In genomic region chr11:128790200-128790599, GRCh38 we compare ENCODE assay signal across 11 cellular contexts.
A peak's percentile ranks its signal among the peaks of the same experiment; 100 is the strongest.
DNase-seq lines count a peak whose midpoint lies in the region; ATAC-seq and TF ChIP-seq lines count a peak whose summit lies in the region.
"Had no signal": no experiment of that assay in that cellular context is flagged by ENCODE, and none has a peak within 500 bp of the region (broad histone marks: within the 10 kb centered on the region; RNA-seq: fewer than 3 reads in every experiment).

No MANE protein-coding gene starts in this region.

- no peak for TF ChIP-seq POLR2A in heart left ventricle (IDR thresholded peaks at IDR 0.05)

- no peaks in the 10 kb centered on the region for H3K27me3 ChIP-seq in CD8-positive, alpha-beta T cell (ENCODE audit: insufficient read depth, low read length)
- no peaks in the 10 kb centered on the region for H3K27me3 ChIP-seq in heart left ventricle

- POLR2A ChIA-PET in CD8-positive, alpha-beta T cell (lab: Charles Lee) = no interaction called here
- POLR2A ChIA-PET in WTC11 (lab: Charles Lee) = interaction anchor here (0.7 kb wide), 1 partner anchor 38 kb away, joined by 3 read pairs; no protein-coding TSS in a partner anchor

- WGBS in heart left ventricle, 4 donors = 29 to 49% (median 35%) methylated on average over 11 of the region's 11 CpGs

- peak overlapping the region; percentile 52 for H3K27ac Mint-ChIP-seq in CD8-positive, alpha-beta T cell
- H3K27ac Mint-ChIP-seq in WTC11 = no peak overlapping the region
- H3K27ac Mint-ChIP-seq in activated naive CD4-positive, alpha-beta T cell treated with anti-CD3 and anti-CD28 coated beads for 36 hours = no peak overlapping the region
- H3K27ac Mint-ChIP-seq: T-cell had no signal

- no peak overlapping the region for H3K4me3 ChIP-seq in CD8-positive, alpha-beta T cell (ENCODE audit: low read depth, low read length)
- H3K4me3 ChIP-seq in heart left ventricle = no peak overlapping the region

- no peak overlapping the region for H3K27ac ChIP-seq in CD8-positive, alpha-beta T cell (ENCODE audit: low read depth, low read length)
- peak overlapping the region in 9 of 12 donors; percentile 14 to 66 (median 39) for H3K27ac ChIP-seq in heart left ventricle
- H3K27ac ChIP-seq: epithelial cell of prostate had no signal

- CTCF ChIA-PET in CD8-positive, alpha-beta T cell (lab: Charles Lee) = interaction anchor here (1.6 kb wide), 1 partner anchor 41 kb away, joined by 3 read pairs; no protein-coding TSS in a partner anchor
- CTCF ChIA-PET in WTC11 (lab: Charles Lee) = interaction anchor here (0.7 to 1.2 kb wide), 5 partner anchors 11 to 234 kb away, joined by 3 to 4 read pairs (median 3); no protein-coding TSS in a partner anchor
- CTCF ChIA-PET in activated naive CD4-positive, alpha-beta T cell treated with anti-CD3 and anti-CD28 coated beads for 36 hours (lab: Charles Lee) = interaction anchor here (1.2 kb wide), 1 partner anchor 40 kb away, joined by 4 read pairs; no protein-coding TSS in a partner anchor

- H3K27me3 Mint-ChIP-seq in CD8-positive, alpha-beta T cell (ENCODE audit: low read depth) = no peaks in the 10 kb centered on the region
- no peaks in the 10 kb centered on the region; the same call in none of the 2 replicates for H3K27me3 Mint-ChIP-seq in WTC11 (ENCODE audit: low read depth)
- H3K27me3 Mint-ChIP-seq in activated naive CD4-positive, alpha-beta T cell treated with anti-CD3 and anti-CD28 coated beads for 36 hours (ENCODE audit: low read depth) = no peaks in the 10 kb centered on the region
- H3K27me3 Mint-ChIP-seq: T-cell had no signal

- H3K36me3 ChIP-seq in CD8-positive, alpha-beta T cell (ENCODE audit: insufficient read depth, low read length) = peaks cover 26% of the 10 kb centered on the region
- peaks cover 0 to 94% (median 28%) of the 10 kb centered on the region in 9 donors for H3K36me3 ChIP-seq in heart left ventricle

- no peaks in the 10 kb centered on the region for H3K4me1 ChIP-seq in CD8-positive, alpha-beta T cell (ENCODE audit: insufficient read depth, low read length)
- H3K4me1 ChIP-seq in heart left ventricle = peaks cover 0 to 34% (median 12%) of the 10 kb centered on the region in 12 donors

- TF ChIP-seq CTCF in CD8-positive, alpha-beta T cell (IDR thresholded peaks at IDR 0.05) = no peak
- TF ChIP-seq CTCF in WTC11 (IDR thresholded peaks at IDR 0.05) = no peak
- no peak for TF ChIP-seq CTCF in heart left ventricle (IDR thresholded peaks at IDR 0.05)

- intact Hi-C loops in CD8-positive, alpha-beta T cell (cut with DNase I, micrococcal nuclease) = no loop called here
- intact Hi-C loops in heart left ventricle (cut with DNase I) = no loop called here
- intact Hi-C loops in activated naive CD4-positive, alpha-beta T cell treated with anti-CD3 and anti-CD28 coated beads for 36 hours (cut with micrococcal nuclease) = no loop called here

- no peaks in the 10 kb centered on the region for H3K9me3 ChIP-seq in CD8-positive, alpha-beta T cell (ENCODE audit: low read length)
- H3K9me3 ChIP-seq in heart left ventricle = no peaks in the 10 kb centered on the region

- no peak for DNase-seq in CD8-positive, alpha-beta T cell
- DNase-seq in WTC11 (ENCODE audit: low spot score) = no peak
- DNase-seq in heart left ventricle = peak; percentile 79 to 83 (median 80)
- peak in 51 of 56 donors; percentile 5 to 89 (median 57) for DNase-seq in nucleus accumbens (lab: John Stamatoyannopoulos, UW)
- no peak for DNase-seq in GOT3 (lab: John Stamatoyannopoulos, UW)
- DNase-seq in activated CD4-positive, CD25-positive, alpha-beta regulatory T cell (lab: John Stamatoyannopoulos, UW) = no peak
- DNase-seq in activated naive CD4-positive, alpha-beta T cell treated with anti-CD3 and anti-CD28 coated beads for 36 hours = no peak
- no peak for DNase-seq in GM19240 (ENCODE audit: insufficient read length, low spot score)
- DNase-seq: NCI-H226, T-cell had no signal

- H3K9me3 Mint-ChIP-seq in CD8-positive, alpha-beta T cell = no peaks in the 10 kb centered on the region
- no peaks in the 10 kb centered on the region for H3K9me3 Mint-ChIP-seq in WTC11
- no peaks in the 10 kb centered on the region for H3K9me3 Mint-ChIP-seq in activated naive CD4-positive, alpha-beta T cell treated with anti-CD3 and anti-CD28 coated beads for 36 hours
- H3K9me3 Mint-ChIP-seq: T-cell had no signal

- peaks cover 93% of the 10 kb centered on the region for H3K36me3 Mint-ChIP-seq in CD8-positive, alpha-beta T cell
- no peaks in the 10 kb centered on the region for H3K36me3 Mint-ChIP-seq in WTC11
- H3K36me3 Mint-ChIP-seq in activated naive CD4-positive, alpha-beta T cell treated with anti-CD3 and anti-CD28 coated beads for 36 hours (ENCODE audit: low read depth) = peaks cover 9% of the 10 kb centered on the region

- no peak for ATAC-seq in CD8-positive, alpha-beta T cell
- peak; percentile 51 for ATAC-seq in WTC11
- peak; percentile 74 to 94 (median 92) for ATAC-seq in heart left ventricle
- ATAC-seq: T-cell had no signal

- H3K4me3 Mint-ChIP-seq in CD8-positive, alpha-beta T cell = no peak overlapping the region
- no peak overlapping the region for H3K4me3 Mint-ChIP-seq in WTC11
- no peak overlapping the region for H3K4me3 Mint-ChIP-seq in activated naive CD4-positive, alpha-beta T cell treated with anti-CD3 and anti-CD28 coated beads for 36 hours
- H3K4me3 Mint-ChIP-seq: T-cell had no signal

- peaks cover 13% of the 10 kb centered on the region for H3K4me1 Mint-ChIP-seq in CD8-positive, alpha-beta T cell (ENCODE audit: low read depth)
- H3K4me1 Mint-ChIP-seq in WTC11 = peaks cover 31% of the 10 kb centered on the region
- H3K4me1 Mint-ChIP-seq in activated naive CD4-positive, alpha-beta T cell treated with anti-CD3 and anti-CD28 coated beads for 36 hours (ENCODE audit: low read depth) = no peaks in the 10 kb centered on the region

TF ChIP-seq in WTC11, 78 proteins besides CTCF, POLR2A, EP300 and RAD21:
- TF ChIP-seq JUN (CRISPR knock-in tag; IDR thresholded peaks at IDR 0.05) = no peak
- TF ChIP-seq CBFB (CRISPR knock-in tag; IDR thresholded peaks at IDR 0.05; ENCODE audit: low read depth) = no peak
- no peak for TF ChIP-seq NR3C1 (CRISPR knock-in tag; conservative IDR thresholded peaks at IDR 0.05; ENCODE audit: low read depth)
- no peak for TF ChIP-seq ZBTB21 (CRISPR knock-in tag; IDR thresholded peaks at IDR 0.05; ENCODE audit: borderline replicate concordance)
- TF ChIP-seq E2F5 (CRISPR knock-in tag; IDR thresholded peaks at IDR 0.05) = no peak
- TF ChIP-seq MXD4 (CRISPR knock-in tag; IDR thresholded peaks at IDR 0.05; ENCODE audit: borderline replicate concordance) = no peak
- no peak for TF ChIP-seq ZMAT4 (CRISPR knock-in tag; IDR thresholded peaks at IDR 0.05)
- TF ChIP-seq SMAD4 (CRISPR knock-in tag; IDR thresholded peaks at IDR 0.05) = no peak
- TF ChIP-seq ATF1 (CRISPR knock-in tag; IDR thresholded peaks at IDR 0.05) = no peak
TF ChIP-seq in WTC11: peak in this region for 0.

Comparison
In these comparisons a context has a peak if more than half of its experiments do, and no peak if none do; other contexts are left out.
1. DNase-seq: peak in heart left ventricle (5 of 5) and nucleus accumbens (51 of 56); none in CD8-positive, alpha-beta T cell (0 of 7), WTC11 (single experiment), GOT3 (single experiment), activated CD4-positive, CD25-positive, alpha-beta regulatory T cell (0 of 4), activated naive CD4-positive, alpha-beta T cell treated with anti-CD3 and anti-CD28 coated beads for 36 hours (single experiment) and GM19240 (single experiment).